ENCODE assay signal across 19 cellular contexts in the genomic region with DNA sequence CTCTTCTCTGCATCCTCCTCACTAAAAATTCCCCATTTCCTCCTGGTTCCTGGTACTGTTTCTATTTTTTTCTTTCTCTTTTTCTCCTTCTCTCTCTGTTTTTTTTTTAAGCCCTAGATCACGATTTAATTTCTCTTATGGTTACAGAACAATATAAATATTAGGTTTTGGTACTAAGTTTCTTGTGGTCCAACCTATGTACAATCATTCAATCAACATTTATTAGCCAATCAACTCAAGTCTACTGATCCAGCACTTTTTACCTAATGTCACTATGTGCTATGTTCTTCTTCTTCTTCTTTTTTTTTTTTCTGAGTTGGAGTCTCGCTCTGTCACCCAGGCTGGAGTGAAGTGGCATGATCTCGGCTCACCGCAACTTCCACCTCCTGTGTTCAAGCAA. TPM values are rescaled to one million over a fixed set of nuclear protein-coding genes. Genes with fewer than 3 reads are reported as not detected.
DNase-seq lines count a peak whose midpoint lies in the region; TF ChIP-seq lines count a peak whose summit lies in the region.
"Had no signal": no experiment of that assay in that cellular context is flagged by ENCODE, and none has a peak within 500 bp of the region (broad histone marks: within the 10 kb centered on the region; RNA-seq: fewer than 3 reads in every experiment).

No MANE protein-coding gene starts in this region.

- no peak for TF ChIP-seq CTCF in RWPE1 (conservative IDR thresholded peaks at IDR 0.05; ENCODE audit: low read depth)
- TF ChIP-seq CTCF in esophagus muscularis mucosa (IDR thresholded peaks at IDR 0.05) = no peak
- no peak for TF ChIP-seq CTCF in spleen (IDR thresholded peaks at IDR 0.05 in 8 of 11, conservative IDR thresholded peaks at IDR 0.05 in 3 of 11)
- no peak for TF ChIP-seq CTCF in sigmoid colon (IDR thresholded peaks at IDR 0.05)

- 95% methylated on average over 4 of the region's 4 CpGs for WGBS in esophagus muscularis mucosa
- 82 to 91% (median 86%) methylated on average over 4 of the region's 4 CpGs for WGBS in spleen, 5 donors
- WGBS in sigmoid colon, 2 donors = 93 to 96% methylated on average over 4 of the region's 4 CpGs

- CTCF ChIA-PET in RWPE1 (lab: Yijun Ruan, JAX) = no interaction called here

- H3K27ac ChIP-seq in ACC112 (ENCODE audit: low read depth, low read length) = no peak overlapping the region
- peak overlapping the region; percentile 94 for H3K27ac ChIP-seq in RWPE1
- H3K27ac ChIP-seq in esophagus muscularis mucosa (replicated peaks in 1 of 4) = peak overlapping the region in 3 of 4 donors; percentile 13 to 66 (median 54)
- peak overlapping the region in 5 of 8 donors; percentile 38 to 57 (median 43) for H3K27ac ChIP-seq in spleen
- H3K27ac ChIP-seq in sigmoid colon = peak overlapping the region in 2 of 4 donors; percentile 23 to 62

- H3K4me1 ChIP-seq in ACC112 (ENCODE audit: control insufficient read depth, insufficient read depth, low read length, unreplicated experiment) = peaks cover 10% of the 10 kb centered on the region
- peaks cover 0 to 14% (median 10%) of the 10 kb centered on the region in 4 donors for H3K4me1 ChIP-seq in esophagus muscularis mucosa
- H3K4me1 ChIP-seq in spleen = peaks cover 0 to 15% (median 8%) of the 10 kb centered on the region in 6 donors
- no peaks in the 10 kb centered on the region for H3K4me1 ChIP-seq in sigmoid colon

- POLR2A ChIA-PET in RWPE1 (lab: Yijun Ruan, JAX; ENCODE audit: low non-redundant PET) = interaction anchor here (0.7 kb wide), 1 partner anchor 13 kb away, joined by 3 read pairs; no protein-coding TSS in a partner anchor

- H3K36me3 ChIP-seq in ACC112 (ENCODE audit: insufficient read depth, low read length) (no peaks in the 10 kb centered on the region), esophagus muscularis mucosa (no peaks in the 10 kb centered on the region), spleen (no peaks in the 10 kb centered on the region), sigmoid colon (no peaks in the 10 kb centered on the region)
- H3K36me3 ChIP-seq: ovary had no signal

- H3K4me3 ChIP-seq in ACC112 (ENCODE audit: low read depth, low read length) (no peak overlapping the region), esophagus muscularis mucosa (no peak overlapping the region), spleen (no peak overlapping the region), sigmoid colon (no peak overlapping the region)
- H3K4me3 ChIP-seq: ovary had no signal

- TF ChIP-seq POLR2A in esophagus muscularis mucosa (IDR thresholded peaks at IDR 0.05; ENCODE audit: low read depth) (no peak), spleen (IDR thresholded peaks at IDR 0.05) (no peak), sigmoid colon (IDR thresholded peaks at IDR 0.05) (no peak)

- TF ChIP-seq EP300 in esophagus muscularis mucosa (IDR thresholded peaks at IDR 0.05) (no peak), sigmoid colon (IDR thresholded peaks at IDR 0.05) (no peak)

- H3K9me3 ChIP-seq in esophagus muscularis mucosa (no peaks in the 10 kb centered on the region), spleen (no peaks in the 10 kb centered on the region), sigmoid colon (peaks cover 0 to 4% (median 0%) of the 10 kb centered on the region in 4 donors)
- H3K9me3 ChIP-seq: ovary had no signal

- intact Hi-C loops in esophagus muscularis mucosa (cut with DNase I) = no loop called here
- intact Hi-C loops in spleen (cut with DNase I; ENCODE audit: low total_unique reads) = no loop called here
- intact Hi-C loops in sigmoid colon (cut with DNase I) = no loop called here

- peak overlapping the region; percentile 47 for H2AFZ ChIP-seq in ACC112 (ENCODE audit: low read length, unreplicated experiment)

- H3K27me3 ChIP-seq in ACC112 (ENCODE audit: insufficient read depth, low read length) (peaks cover 4% of the 10 kb centered on the region; the same call in 1 of the 2 replicates), esophagus muscularis mucosa (peaks cover 0 to 15% (median 0%) of the 10 kb centered on the region in 4 donors), spleen (replicated peaks in 1 of 7) (peaks cover 0 to 35% (median 0%) of the 10 kb centered on the region in 7 donors), sigmoid colon (peaks cover 0 to 16% (median 0%) of the 10 kb centered on the region in 3 donors)
- H3K27me3 ChIP-seq: ovary had no signal

- H3K79me2 ChIP-seq in ACC112 (ENCODE audit: control insufficient read depth, insufficient read depth, low read length, unreplicated experiment) = no peaks in the 10 kb centered on the region

- DNase-seq in RWPE1 (ENCODE audit: low spot score) = no peak
- no peak for DNase-seq in esophagus muscularis mucosa (ENCODE audit: extremely low spot score)
- no peak for DNase-seq in spleen
- no peak for DNase-seq in NCI-H1048 (lab: John Stamatoyannopoulos, UW)
- no peak for DNase-seq in NCI-H1694 (lab: John Stamatoyannopoulos, UW)
- DNase-seq in sigmoid colon = no peak
- DNase-seq in H4 (ENCODE audit: low spot score) = no peak
- DNase-seq: activated CD4-positive, alpha-beta T cell treated with anti-CD3 and anti-CD28 coated beads, Interleukin-2, amount 10 ng/mL, durations not matched to agents 24 days and 14 days; activated CD8-positive, alpha-beta memory T cell treated with anti-CD3 and anti-CD28 coated beads, Interleukin-2, amount 50 U/mL, for 48 hours; CD4-positive, alpha-beta memory T cell; cortex of kidney; HCEC 1CT; NCI-H1436 treated with DMSO at 0.1 percent for 48 hours; NCI-H345; ovary; stimulated activated CD4-positive, alpha-beta T cell treated with anti-CD3 and anti-CD28 coated beads, Interleukin-4, amount 100 ng/mL, for 24 hours; substantia nigra had no signal

RNA-seq across cellular contexts. Expression of gene RTN4RL1, which starts 12.6 kb away (rescaled TPM):
- total RNA-seq in esophagus muscularis mucosa = under 1 TPM; 0.50 to 0.86 (median 0.67) TPM
- 1 to 10 TPM in 5 of 7 donors, under 1 TPM in 2; 0.67 to 4.5 (median 2.1) TPM for total RNA-seq in spleen
- polyA plus RNA-seq in spleen = under 1 TPM; 0.09 to 0.67 (median 0.26) TPM
- total RNA-seq in sigmoid colon = under 1 TPM; 0.16 to 0.71 (median 0.48) TPM
- under 1 TPM in 2 of 3 donors, not detected in 1; under 0.01 to 0.69 TPM for polyA plus RNA-seq in sigmoid colon
- total RNA-seq in H4 (2014; rRNA removed; shearing (Covaris generic)) = 0.48 and 1.3 TPM in 2 replicates
- total RNA-seq: endothelial cell of umbilical vein had no signal

RNA-seq across cellular contexts. Expression of gene DPH1, which starts 17.5 kb away (rescaled TPM):
- total RNA-seq in esophagus muscularis mucosa = 10 to 100 TPM; 27.4 to 41.8 (median 38.3) TPM
- 10 to 100 TPM; 38.3 to 58.5 (median 43.5) TPM for total RNA-seq in spleen
- polyA plus RNA-seq in spleen = 10 to 100 TPM; 20.6 to 37.9 (median 20.9) TPM
- total RNA-seq in sigmoid colon = 10 to 100 TPM; 27.6 to 60.1 (median 38.8) TPM
- polyA plus RNA-seq in sigmoid colon = 10 to 100 TPM in 2 of 3 donors, 1 to 10 TPM in 1; 7.2 to 26.6 (median 12.0) TPM
- total RNA-seq in H4 (2014; rRNA removed; shearing (Covaris generic)) = 12.3 and 16.5 TPM in 2 replicates

RNA-seq across cellular contexts. Expression of gene OVCA2, which starts 29.3 kb away (rescaled TPM):
- total RNA-seq in esophagus muscularis mucosa = 10 to 100 TPM; 34.9 to 38.9 (median 38.0) TPM
- 10 to 100 TPM; 20.9 to 51.3 (median 28.9) TPM for total RNA-seq in spleen
- 10 to 100 TPM; 52.9 to 68.8 (median 66.4) TPM for polyA plus RNA-seq in spleen
- total RNA-seq in sigmoid colon = 10 to 100 TPM; 26.3 to 43.0 (median 32.9) TPM
- polyA plus RNA-seq in sigmoid colon = 10 to 100 TPM; 61.3 to 66.8 (median 63.3) TPM
- total RNA-seq in H4 (2014; rRNA removed; shearing (Covaris generic)) = 40.3 and 49.8 TPM in 2 replicates

RNA-seq across cellular contexts. Expression of gene HIC1, which starts 42.4 kb away (rescaled TPM):
- total RNA-seq in esophagus muscularis mucosa (10 to 100 TPM; 48.6 to 86.4 (median 54.9) TPM), spleen (10 to 100 TPM in 6 of 7 donors, 1 to 10 TPM in 1; 7.0 to 59.6 (median 23.3) TPM), sigmoid colon (10 to 100 TPM; 10.4 to 44.9 (median 24.8) TPM)
- polyA plus RNA-seq in spleen (1 to 10 TPM; 1.3 to 4.7 (median 2.6) TPM), sigmoid colon (1 to 10 TPM; 1.6 to 5.4 (median 5.1) TPM)
- 0.08 TPM in 1 of 2 replicates, not detected in the other for total RNA-seq in H4 (2014; rRNA removed; shearing (Covaris generic))
